ENCODE assay signal across 17 cellular contexts in genomic region chr3:150429767-150430166, GRCh38.
"Had no signal": no experiment of that assay in that cellular context is flagged by ENCODE, and none has a peak within 500 bp of the region (broad histone marks: within the 10 kb centered on the region; RNA-seq: fewer than 3 reads in every experiment).

No MANE protein-coding gene starts in this region.

- H3K4me3 ChIP-seq: body of pancreas, colonic mucosa, lung, smooth muscle cell had no signal

- H3K9me3 Mint-ChIP-seq: activated naive CD8-positive, alpha-beta T cell treated with anti-CD3 and anti-CD28 coated beads for 36 hours; activated T-helper 17 cell treated with anti-CD3 and anti-CD28 coated beads, Interleukin-2, amount 50 U/mL, for 72 hours; natural killer cell had no signal

- H3K9ac ChIP-seq: parathyroid adenoma had no signal

- H3K4me1 ChIP-seq: colonic mucosa had no signal

- H3K9me3 ChIP-seq: body of pancreas, colonic mucosa had no signal

- ATAC-seq: activated T-helper 17 cell treated with anti-CD3 and anti-CD28 coated beads, Interleukin-2, amount 50 U/mL, for 72 hours; body of pancreas; natural killer cell; sciatic nerve had no signal

- H3K36me3 ChIP-seq: colonic mucosa had no signal

- H3K27ac ChIP-seq: body of pancreas, colonic mucosa, parathyroid adenoma had no signal

- DNase-seq: activated CD4-positive, alpha-beta T cell treated with anti-CD3 and anti-CD28 coated beads, Interleukin-2, amount 50 U/mL, for 4 hours; activated naive CD4-positive, alpha-beta T cell; activated naive CD8-positive, alpha-beta T cell treated with anti-CD3 and anti-CD28 coated beads for 36 hours; amygdala; body of pancreas; caudate nucleus; colonic mucosa; foreskin melanocyte; hypothalamus; islet precursor cell; natural killer cell; stimulated activated CD4-positive, alpha-beta T cell treated with anti-CD3 and anti-CD28 coated beads, Interleukin-4, amount 100 ng/mL, for 1 hour had no signal

- H3K27me3 Mint-ChIP-seq: activated naive CD8-positive, alpha-beta T cell treated with anti-CD3 and anti-CD28 coated beads for 36 hours; activated T-helper 17 cell treated with anti-CD3 and anti-CD28 coated beads, Interleukin-2, amount 50 U/mL, for 72 hours had no signal

- H3K27ac Mint-ChIP-seq: activated naive CD8-positive, alpha-beta T cell treated with anti-CD3 and anti-CD28 coated beads for 36 hours; activated T-helper 17 cell treated with anti-CD3 and anti-CD28 coated beads, Interleukin-2, amount 50 U/mL, for 72 hours had no signal

- H3K36me3 Mint-ChIP-seq: natural killer cell had no signal

- H3K4me3 Mint-ChIP-seq: activated naive CD8-positive, alpha-beta T cell treated with anti-CD3 and anti-CD28 coated beads for 36 hours; activated T-helper 17 cell treated with anti-CD3 and anti-CD28 coated beads, Interleukin-2, amount 50 U/mL, for 72 hours; natural killer cell had no signal

- H3K27me3 ChIP-seq: body of pancreas, colonic mucosa had no signal
